ENCODE assay signal across 10 cellular contexts in genomic region chr2:231648579-231649174, GRCh38. TPM values are rescaled to one million over a fixed set of nuclear protein-coding genes. Genes with fewer than 3 reads are reported as not detected.
A peak's percentile ranks its signal among the peaks of the same experiment; 100 is the strongest.
DNase-seq lines count a peak whose midpoint lies in the region; ATAC-seq and TF ChIP-seq lines count a peak whose summit lies in the region.
"Had no signal": no experiment of that assay in that cellular context is flagged by ENCODE, and none has a peak within 500 bp of the region (broad histone marks: within the 10 kb centered on the region; RNA-seq: fewer than 3 reads in every experiment).

No MANE protein-coding gene starts in this region.

- peak overlapping the region; percentile 44 for H3K18ac ChIP-seq in neuronal stem cell (ENCODE audit: low read length)

- intact Hi-C loops in CD4-positive, alpha-beta memory T cell (cut with micrococcal nuclease) = loop anchor here (1.0 to 2.0 kb wide), 2 partner anchors 26 to 67 kb away; no protein-coding TSS in a partner anchor
- intact Hi-C loops in esophagus squamous epithelium (cut with DNase I) = no loop called here

- no peak overlapping the region for H2BK120ac ChIP-seq in neuronal stem cell (ENCODE audit: low read depth, low read length)

- ATAC-seq in GM21723 (IDR thresholded peaks at IDR 0.05; ENCODE audit: unreplicated experiment) (peak; percentile 73), HG03108 (IDR thresholded peaks at IDR 0.05; ENCODE audit: unreplicated experiment) (no peak)

- H4K8ac ChIP-seq in neuronal stem cell (ENCODE audit: low read depth, low read length) = no peak overlapping the region

- peak overlapping the region; percentile 72 for H3K9ac ChIP-seq in neuronal stem cell (ENCODE audit: low read depth, low read length, poor library complexity)

- 46 to 54% methylated on average over 6 to 7 of the region's 9 CpGs for WGBS in esophagus squamous epithelium, 2 donors
- WGBS in neuronal stem cell (ENCODE audit: extremely low coverage in 2 of 2, insufficient read length in 2 of 2, insufficient replicate concordance in 1 of 2), 2 donors = no CpG with 5 or more reads among the region's 9 CpGs

- no peak overlapping the region for H3K27ac ChIP-seq in CD4-positive, alpha-beta memory T cell (ENCODE audit: low read depth, low read length)
- H3K27ac ChIP-seq in esophagus squamous epithelium = no peak overlapping the region
- H3K27ac ChIP-seq in neuronal stem cell (replicated peaks; ENCODE audit: low read length) = no peak overlapping the region

- no peak overlapping the region for H3K23ac ChIP-seq in neuronal stem cell (ENCODE audit: low read depth, low read length, poor library complexity)

- H3K27ac Mint-ChIP-seq in CD4-positive, alpha-beta memory T cell = no peak overlapping the region

- H2BK5ac ChIP-seq in neuronal stem cell (ENCODE audit: low read length) = no peak overlapping the region

- CTCF ChIA-PET in CD4-positive, alpha-beta memory T cell (lab: Charles Lee; ENCODE audit: partially characterized antibody) = interaction anchor here (1.2 to 4.5 kb wide), 3 partner anchors 24 to 65 kb away, joined by 5 to 39 read pairs (median 17); no protein-coding TSS in a partner anchor

- H3K27me3 Mint-ChIP-seq in CD4-positive, alpha-beta memory T cell = peaks cover 0 to 2% of the 10 kb centered on the region in 2 donors

- in situ Hi-C loops in G401 (cut with HindIII; ENCODE audit: low sequenced_read_pairs) = no loop called here

- DNase-seq in CD4-positive, alpha-beta memory T cell = peak in 4 of 5 donors; percentile 19 to 32 (median 26)
- DNase-seq in NCI-H460 (ENCODE audit: extremely low read depth, low read depth) = peak; percentile 81
- DNase-seq in activated CD8-positive, alpha-beta memory T cell treated with anti-CD3 and anti-CD28 coated beads for 24 hours = peak; percentile 75
- no peak for DNase-seq in esophagus squamous epithelium (lab: John Stamatoyannopoulos, UW)
- no peak for DNase-seq in neuronal stem cell (ENCODE audit: low spot score)
- DNase-seq in G401 (ENCODE audit: low spot score) = no peak

- no peak overlapping the region for H2AK5ac ChIP-seq in neuronal stem cell (ENCODE audit: low read depth, low read length)

- H3K79me1 ChIP-seq in neuronal stem cell (ENCODE audit: low read depth, low read length) = no peaks in the 10 kb centered on the region

- H2AFZ ChIP-seq in neuronal stem cell (ENCODE audit: low read length) = no peak overlapping the region

- no peak overlapping the region for H3K4ac ChIP-seq in neuronal stem cell (ENCODE audit: low read length)

- H3K9me3 Mint-ChIP-seq in CD4-positive, alpha-beta memory T cell = no peaks in the 10 kb centered on the region

- H3K4me1 Mint-ChIP-seq in CD4-positive, alpha-beta memory T cell = peaks cover 0 to 5% (median under 1%) of the 10 kb centered on the region in 4 donors

- no peak overlapping the region for H3K14ac ChIP-seq in neuronal stem cell (ENCODE audit: low read length)

- no peaks in the 10 kb centered on the region for H3K27me3 ChIP-seq in CD4-positive, alpha-beta memory T cell (ENCODE audit: insufficient read depth, low read length)
- no peaks in the 10 kb centered on the region for H3K27me3 ChIP-seq in esophagus squamous epithelium
- H3K27me3 ChIP-seq in neuronal stem cell (ENCODE audit: control insufficient read depth in 3 of 3, insufficient read depth in 3 of 3, low read depth in 1 of 3, low read length in 3 of 3) = peaks cover 0 to 4% (median 0%) of the 10 kb centered on the region in 3 experiments

- H3K4me2 ChIP-seq in neuronal stem cell (ENCODE audit: insufficient read depth, low read length, poor library complexity, severe bottlenecking) = no peak overlapping the region

- H3K36me3 ChIP-seq in CD4-positive, alpha-beta memory T cell (ENCODE audit: insufficient read depth, low read length) = no peaks in the 10 kb centered on the region
- H3K36me3 ChIP-seq in esophagus squamous epithelium (no peaks in the 10 kb centered on the region), neuronal stem cell (replicated peaks in 1 of 2; ENCODE audit: control insufficient read depth in 2 of 2, insufficient read depth in 2 of 2, low read length in 2 of 2) (no peaks in the 10 kb centered on the region)

- peak; percentile 39 to 87 (median 69) for TF ChIP-seq CTCF in esophagus squamous epithelium (IDR thresholded peaks at IDR 0.05)

- no peaks in the 10 kb centered on the region for H3K36me3 Mint-ChIP-seq in CD4-positive, alpha-beta memory T cell

- no peak overlapping the region for H3K4me3 Mint-ChIP-seq in CD4-positive, alpha-beta memory T cell

- no peaks in the 10 kb centered on the region for H3K4me1 ChIP-seq in CD4-positive, alpha-beta memory T cell (ENCODE audit: insufficient read depth, low read length)
- H3K4me1 ChIP-seq in esophagus squamous epithelium = peaks cover 2 to 46% (median 9%) of the 10 kb centered on the region in 3 donors
- peaks cover 0 to 5% of the 10 kb centered on the region in 2 donors for H3K4me1 ChIP-seq in neuronal stem cell (ENCODE audit: control insufficient read depth in 2 of 2, insufficient read depth in 1 of 2, low read depth in 1 of 2, low read length in 2 of 2)

- peak overlapping the region; percentile 63 for H2BK12ac ChIP-seq in neuronal stem cell (ENCODE audit: low read length)

- no peak overlapping the region for H4K91ac ChIP-seq in neuronal stem cell (ENCODE audit: low read depth, low read length, poor library complexity)

- no peak overlapping the region for H2BK15ac ChIP-seq in neuronal stem cell (ENCODE audit: low read length)

- no peak overlapping the region for H3K4me3 ChIP-seq in CD4-positive, alpha-beta memory T cell (ENCODE audit: low read length in 2 of 2)
- H3K4me3 ChIP-seq in esophagus squamous epithelium (no peak overlapping the region), neuronal stem cell (ENCODE audit: low read length in 2 of 2) (no peak overlapping the region)

- H3K9me3 ChIP-seq in CD4-positive, alpha-beta memory T cell (ENCODE audit: control insufficient read depth in 1 of 2, low read length in 2 of 2) = no peaks in the 10 kb centered on the region
- H3K9me3 ChIP-seq in esophagus squamous epithelium (no peaks in the 10 kb centered on the region), neuronal stem cell (replicated peaks in 1 of 2; ENCODE audit: control insufficient read depth in 2 of 2, insufficient read depth in 1 of 2, low read depth in 1 of 2, low read length in 2 of 2) (no peaks in the 10 kb centered on the region)

- TF ChIP-seq POLR2A in esophagus squamous epithelium (IDR thresholded peaks at IDR 0.05) = no peak

- POLR2A ChIA-PET in CD4-positive, alpha-beta memory T cell (lab: Charles Lee; ENCODE audit: partially characterized antibody) = no interaction called here

RNA-seq across cellular contexts. Expression of gene TEX44, which starts 56.0 kb away (rescaled TPM):
- total RNA-seq in CD4-positive, alpha-beta memory T cell = not detected
- polyA plus RNA-seq in CD4-positive, alpha-beta memory T cell = not detected
- total RNA-seq in NCI-H460 (2014; rRNA removed; shearing (Covaris generic)) = not detected in 2 replicates
- polyA plus RNA-seq in NCI-H460 (2014; cell fraction: nucleus; rRNA removed) = not detected in 2 replicates
- total RNA-seq in esophagus squamous epithelium = not detected
- not detected for polyA plus RNA-seq in neuronal stem cell (2013, experiment 1 of 2)
- polyA plus RNA-seq in neuronal stem cell (2013, experiment 2 of 2) = not detected
- total RNA-seq in G401 (2014; rRNA removed; shearing (Covaris generic)) = not detected in 2 replicates
- total RNA-seq: LHCN-M2, pulmonary artery endothelial cell had no signal

RNA-seq across cellular contexts. Expression of gene PTMA, which starts 59.6 kb away (rescaled TPM):
- 1,000 to 10,000 TPM in 1 of 2 experiments, 100 to 1,000 TPM in 1; 974 to 1,069 TPM for total RNA-seq in CD4-positive, alpha-beta memory T cell
- 1,000 to 10,000 TPM; 1,347 to 1,836 TPM for polyA plus RNA-seq in CD4-positive, alpha-beta memory T cell
- total RNA-seq in NCI-H460 (2014; rRNA removed; shearing (Covaris generic)) = 1,434 and 1,752 TPM in 2 replicates
- 1,011 and 1,252 TPM in 2 replicates for polyA plus RNA-seq in NCI-H460 (2014; cell fraction: nucleus; rRNA removed)
- total RNA-seq in esophagus squamous epithelium = 1,000 to 10,000 TPM in 2 of 4 donors, 100 to 1,000 TPM in 2; 670 to 1,121 (median 903) TPM
- polyA plus RNA-seq in neuronal stem cell (2013, experiment 1 of 2) = 3,606 TPM
- 3,678 TPM for polyA plus RNA-seq in neuronal stem cell (2013, experiment 2 of 2)
- 1,275 and 1,509 TPM in 2 replicates for total RNA-seq in G401 (2014; rRNA removed; shearing (Covaris generic))

Comparison
In these comparisons a context has a peak if more than half of its experiments do, and no peak if none do; other contexts are left out.
1. DNase-seq: peak in CD4-positive, alpha-beta memory T cell (4 of 5), NCI-H460 (single experiment) and activated CD8-positive, alpha-beta memory T cell treated with anti-CD3 and anti-CD28 coated beads for 24 hours (single experiment); none in esophagus squamous epithelium (single experiment), neuronal stem cell (single experiment) and G401 (single experiment).